Comparison of ENCODE assay signal across 23 cellular contexts in genomic region chr5:68504306-68504705, GRCh38.
"Had no signal": no experiment of that assay in that cellular context is flagged by ENCODE, and none has a peak within 500 bp of the region (broad histone marks: within the 10 kb centered on the region; RNA-seq: fewer than 3 reads in every experiment).

No MANE protein-coding gene starts in this region.

- H3K36me3 ChIP-seq: esophagus squamous epithelium, left ventricle myocardium inferior, lower lobe of right lung, neutrophil, right lobe of liver, thoracic aorta, uterus had no signal

- H3K4me1 ChIP-seq: left ventricle myocardium inferior, lower lobe of right lung, psoas muscle, right lobe of liver had no signal

- H3K4me1 Mint-ChIP-seq: immature natural killer cell; memory B cell; naive B cell; stimulated activated naive B cell treated with anti-CD40 and anti-IgM and Interleukin-4, amounts not matched to agents 10 μg/mL and 1 μg/mL and 100 μg/mL, for 72 hours; stimulated activated naive CD8-positive, alpha-beta T cell treated with anti-CD3 and anti-CD28 coated beads, Interleukin-15, amount 100 ng/mL, for 72 hours had no signal

- H3K27ac ChIP-seq: epithelial cell of prostate, esophagus squamous epithelium, foreskin keratinocyte, left ventricle myocardium inferior, lower lobe of right lung, neutrophil, psoas muscle, right lobe of liver, thoracic aorta had no signal

- H3K36me3 Mint-ChIP-seq: immature natural killer cell, memory B cell, type B pancreatic cell had no signal

- H3K4me3 ChIP-seq: esophagus squamous epithelium, left ventricle myocardium inferior, lower lobe of right lung, psoas muscle, right lobe of liver, thoracic aorta, uterus had no signal

- ATAC-seq: effector memory CD8-positive, alpha-beta T cell; foreskin keratinocyte; left cardiac atrium; lower lobe of right lung; right lobe of liver; stimulated activated naive B cell treated with anti-CD40 and anti-IgM and Interleukin-4, amounts not matched to agents 10 μg/mL and 1 μg/mL and 100 μg/mL, for 72 hours; stimulated activated naive CD8-positive, alpha-beta T cell treated with anti-CD3 and anti-CD28 coated beads, Interleukin-15, amount 100 ng/mL, for 72 hours had no signal

- H3K27ac Mint-ChIP-seq: dendritic cell treated with granulocyte-macrophage colony-stimulating factor and Interleukin-4, amounts not matched to agents 40 ng/mL and 50 ng/mL, for 4 days; effector memory CD8-positive, alpha-beta T cell; immature natural killer cell; memory B cell; stimulated activated naive B cell treated with anti-CD40 and anti-IgM and Interleukin-4, amounts not matched to agents 10 μg/mL and 1 μg/mL and 100 μg/mL, for 72 hours; stimulated activated naive CD8-positive, alpha-beta T cell treated with anti-CD3 and anti-CD28 coated beads, Interleukin-15, amount 100 ng/mL, for 72 hours had no signal

- H3K27me3 Mint-ChIP-seq: stimulated activated naive CD8-positive, alpha-beta T cell treated with anti-CD3 and anti-CD28 coated beads, Interleukin-15, amount 100 ng/mL, for 72 hours; type B pancreatic cell had no signal

- H3K27me3 ChIP-seq: esophagus squamous epithelium, foreskin keratinocyte, neutrophil, right lobe of liver, uterus had no signal

- H3K9me3 Mint-ChIP-seq: dendritic cell treated with granulocyte-macrophage colony-stimulating factor and Interleukin-4, amounts not matched to agents 40 ng/mL and 50 ng/mL, for 4 days; effector memory CD8-positive, alpha-beta T cell; stimulated activated naive CD8-positive, alpha-beta T cell treated with anti-CD3 and anti-CD28 coated beads, Interleukin-15, amount 100 ng/mL, for 72 hours had no signal

- H3K9me3 ChIP-seq: esophagus squamous epithelium, left ventricle myocardium inferior, lower lobe of right lung, neutrophil, psoas muscle, right lobe of liver, thoracic aorta, uterus had no signal

- DNase-seq: effector memory CD8-positive, alpha-beta T cell; esophagus squamous epithelium; foreskin keratinocyte; immature natural killer cell; left cardiac atrium; left ventricle myocardium inferior; lower lobe of right lung; midbrain; naive B cell; psoas muscle; retina; right lobe of liver; stimulated activated CD4-positive, alpha-beta T cell treated with anti-CD3 and anti-CD28 coated beads, Interleukin-2, amount 100 ng/mL, for 24 hours; stimulated activated CD4-positive, alpha-beta T cell treated with anti-CD3 and anti-CD28 coated beads, Interleukin-4, amount 100 ng/mL, for 4 hours; stimulated activated naive B cell treated with anti-CD40 and anti-IgM and Interleukin-4, amounts not matched to agents 10 μg/mL and 1 μg/mL and 100 μg/mL, for 72 hours; stimulated activated naive CD8-positive, alpha-beta T cell treated with anti-CD3 and anti-CD28 coated beads, Interleukin-15, amount 100 ng/mL, for 72 hours; uterus had no signal

- H3K4me3 Mint-ChIP-seq: dendritic cell treated with granulocyte-macrophage colony-stimulating factor and Interleukin-4, amounts not matched to agents 40 ng/mL and 50 ng/mL, for 4 days; effector memory CD8-positive, alpha-beta T cell; immature natural killer cell; memory B cell; naive B cell; stimulated activated naive B cell treated with anti-CD40 and anti-IgM and Interleukin-4, amounts not matched to agents 10 μg/mL and 1 μg/mL and 100 μg/mL, for 72 hours; stimulated activated naive CD8-positive, alpha-beta T cell treated with anti-CD3 and anti-CD28 coated beads, Interleukin-15, amount 100 ng/mL, for 72 hours; type B pancreatic cell had no signal
